Comparison of ENCODE assay signal across 34 cellular contexts in genomic region chr6:112557961-112558360, GRCh38.
"Had no signal": no experiment of that assay in that cellular context is flagged by ENCODE, and none has a peak within 500 bp of the region (broad histone marks: within the 10 kb centered on the region; RNA-seq: fewer than 3 reads in every experiment).

No MANE protein-coding gene starts in this region.

- H3K36me3 ChIP-seq: adrenal gland, brain microvascular endothelial cell, breast epithelium had no signal

- ATAC-seq: activated CD8-positive, alpha-beta T cell treated with anti-CD3 and anti-CD28 coated beads for 36 hours; activated naive CD4-positive, alpha-beta T cell treated with anti-CD3 and anti-CD28 coated beads, Interleukin-2, amount 50 U/mL, for 72 hours; activated T-cell treated with anti-CD3 and anti-CD28 coated beads, Interleukin-2, amount 50 U/mL, for 4 hours; activated T-cell treated with anti-CD3 and anti-CD28 coated beads, Interleukin-2, amount 50 U/mL, for 72 hours; activated T-helper 17 cell treated with anti-CD3 and anti-CD28 coated beads, Interleukin-2, amount 50 U/mL, for 72 hours; body of pancreas had no signal

- H3K4me1 ChIP-seq: adrenal gland, body of pancreas, breast epithelium had no signal

- H3K27me3 ChIP-seq: adrenal gland, body of pancreas, brain microvascular endothelial cell, breast epithelium had no signal

- H3K9me3 ChIP-seq: adrenal gland, body of pancreas, breast epithelium had no signal

- FAIRE-seq: astrocyte, TTC549 had no signal

- H3K27ac ChIP-seq: adrenal gland, body of pancreas, brain microvascular endothelial cell, breast epithelium, VCaP had no signal

- H3K4me3 ChIP-seq: adrenal gland, body of pancreas, breast epithelium had no signal

- DNase-seq: activated B cell treated with CpG ODN at 0.5 μM for 24 hours; activated CD4-positive, alpha-beta memory T cell treated with anti-CD3 and anti-CD28 coated beads for 36 hours; activated CD4-positive, alpha-beta T cell treated with anti-CD3 and anti-CD28 coated beads for 4 hours; activated CD4-positive, alpha-beta T cell treated with anti-CD3 and anti-CD28 coated beads, Interleukin-2, amount 10 ng/mL, durations not matched to agents 24 days and 14 days; activated CD4-positive, alpha-beta T cell treated with anti-CD3 and anti-CD28 coated beads, Interleukin-2, amount 50 U/mL, for 1 hour; activated CD4-positive, alpha-beta T cell treated with anti-CD3 and anti-CD28 coated beads, Interleukin-2, amount 50 U/mL, for 4 hours; activated CD4-positive, CD25-positive, alpha-beta regulatory T cell treated with anti-CD3 and anti-CD28 coated beads, Interleukin-2, amount 50 U/mL, for 72 hours; activated CD8-positive, alpha-beta memory T cell treated with anti-CD3 and anti-CD28 coated beads, Interleukin-2, amount 50 U/mL, for 4 hours; activated CD8-positive, alpha-beta T cell treated with anti-CD3 and anti-CD28 coated beads for 36 hours; activated effector memory CD4-positive, alpha-beta T cell treated with anti-CD3 and anti-CD28 coated beads, Interleukin-2, amount 50 U/mL, for 16 hours; activated gamma-delta T cell treated with Interleukin-2 at 50 U/mL for 16 hours; activated naive CD4-positive, alpha-beta T cell; activated naive CD4-positive, alpha-beta T cell treated with anti-CD3 and anti-CD28 coated beads for 36 hours; activated naive CD4-positive, alpha-beta T cell treated with anti-CD3 and anti-CD28 coated beads, Interleukin-2, amount 50 U/mL, for 16 hours; activated naive CD8-positive, alpha-beta T cell treated with anti-CD3 and anti-CD28 coated beads for 36 hours; activated T-cell treated with anti-CD3 and anti-CD28 coated beads for 4 hours; activated T-cell treated with anti-CD3 and anti-CD28 coated beads, Interleukin-2, amount 50 U/mL, for 1 hour; activated T-cell treated with anti-CD3 and anti-CD28 coated beads, Interleukin-2, amount 50 U/mL, for 4 hours; activated T-cell treated with anti-CD3 and anti-CD28 coated beads, Interleukin-2, amount 50 U/mL, for 72 hours; adrenal gland; amniotic stem cell; aorta; body of pancreas; brain microvascular endothelial cell; central memory CD4-positive, alpha-beta T cell; T-helper 1 cell; T-helper 2 cell; T-helper 9 cell had no signal
